ENCODE assay signal across 8 cellular contexts in genomic region chr20:35541783-35542662, GRCh38. TPM values are rescaled to one million over a fixed set of nuclear protein-coding genes. Genes with fewer than 3 reads are reported as not detected.
A peak's percentile ranks its signal among the peaks of the same experiment; 100 is the strongest.
DNase-seq lines count a peak whose midpoint lies in the region; ATAC-seq and TF ChIP-seq lines count a peak whose summit lies in the region.

Gene ERGIC3 (plus strand): TSS chr20:35542078. CDS start chr20:35542098, 20 bp downstream.

- peak within 1 kb of the TSS; percentile 98 for H2AFZ ChIP-seq in parathyroid adenoma

- intact Hi-C loops in Right ventricle myocardium inferior (cut with DNase I) = loop anchor here (5.0 kb wide), 1 partner anchor 200 kb away; the partner anchor contains the start of gene RBM39
- intact Hi-C loops in tibial artery (cut with DNase I; ENCODE audit: low total_unique reads) = no loop called here

- H3K4me1 ChIP-seq in parathyroid adenoma (peaks cover 3% of the 10 kb centered on the region), tibial artery (peaks cover 0 to 18% (median 13%) of the 10 kb centered on the region in 4 donors)

- H3K9me3 ChIP-seq in parathyroid adenoma (ENCODE audit: control insufficient read depth, low read length) (no peaks in the 10 kb centered on the region), tibial artery (no peaks in the 10 kb centered on the region)

- H3K27me3 ChIP-seq in parathyroid adenoma (ENCODE audit: control insufficient read depth, insufficient read depth, low read length) (no peaks in the 10 kb centered on the region), tibial artery (no peaks in the 10 kb centered on the region)

- H3K9me3 Mint-ChIP-seq in activated naive CD8-positive, alpha-beta T cell treated with anti-CD3 and anti-CD28 coated beads, Interleukin-2, amount 10 ng/mL, durations not matched to agents 7 days and 5 days = no peaks in the 10 kb centered on the region

- peaks cover 4% of the 10 kb centered on the region for H3K36me3 Mint-ChIP-seq in activated naive CD8-positive, alpha-beta T cell treated with anti-CD3 and anti-CD28 coated beads, Interleukin-2, amount 10 ng/mL, durations not matched to agents 7 days and 5 days

- peaks cover 14% of the 10 kb centered on the region for H3K4me1 Mint-ChIP-seq in activated naive CD8-positive, alpha-beta T cell treated with anti-CD3 and anti-CD28 coated beads, Interleukin-2, amount 10 ng/mL, durations not matched to agents 7 days and 5 days

- TF ChIP-seq CTCF in GM10248 (IDR thresholded peaks at IDR 0.05; ENCODE audit: control extremely low read depth, extremely low read depth, low read depth, missing control alignments) (no peak), parathyroid adenoma (IDR thresholded peaks at IDR 0.05) (peak; percentile 21), tibial artery (IDR thresholded peaks at IDR 0.05) (no peak)

- peaks cover 3% of the 10 kb centered on the region for H3K79me2 ChIP-seq in parathyroid adenoma

- H3K9ac ChIP-seq in parathyroid adenoma = peak within 1 kb of the TSS; percentile 61

- H3K4me3 ChIP-seq in parathyroid adenoma (ENCODE audit: low read depth, low read length) = peak within 1 kb of the TSS; percentile 88
- H3K4me3 ChIP-seq in tibial artery = peak within 1 kb of the TSS; percentile 60 to 96

- ATAC-seq in HG02642 (IDR thresholded peaks at IDR 0.05; ENCODE audit: poor library complexity, unreplicated experiment) (peak; percentile 88), Right ventricle myocardium inferior (peak; percentile 100)
- ATAC-seq in activated naive CD8-positive, alpha-beta T cell treated with anti-CD3 and anti-CD28 coated beads, Interleukin-2, amount 10 ng/mL, durations not matched to agents 7 days and 5 days (ENCODE audit: low read depth) = peak; percentile 94

- peak within 1 kb of the TSS; percentile 94 for H3K4me3 Mint-ChIP-seq in activated naive CD8-positive, alpha-beta T cell treated with anti-CD3 and anti-CD28 coated beads, Interleukin-2, amount 10 ng/mL, durations not matched to agents 7 days and 5 days

- H3K4me2 ChIP-seq in parathyroid adenoma (ENCODE audit: low read length) = peak within 1 kb of the TSS; percentile 82

- CTCF ChIA-PET in GM10248 (lab: Yijun Ruan, JAX) = interaction anchor here (0.8 to 2.4 kb wide), 8 partner anchors 9 to 447 kb away, joined by 3 to 9 read pairs (median 4); partner anchors contain the start of gene SCAND1

- peak within 1 kb of the TSS; percentile 94 for H3K27ac Mint-ChIP-seq in activated naive CD8-positive, alpha-beta T cell treated with anti-CD3 and anti-CD28 coated beads, Interleukin-2, amount 10 ng/mL, durations not matched to agents 7 days and 5 days

- DNase-seq in GM10248 (ENCODE audit: extremely low spot score) = peak; percentile 97
- DNase-seq in NCI-H1417 treated with DMSO at 0.1 percent for 48 hours (lab: John Stamatoyannopoulos, UW) = peak; percentile 92
- DNase-seq in SW 1271 (lab: John Stamatoyannopoulos, UW) = peak; percentile 100
- DNase-seq in activated naive CD8-positive, alpha-beta T cell treated with anti-CD3 and anti-CD28 coated beads, Interleukin-2, amount 10 ng/mL, durations not matched to agents 7 days and 5 days = peak; percentile 97
- peak; percentile 99 for DNase-seq in Right ventricle myocardium inferior (ENCODE audit: missing footprints)
- DNase-seq in tibial artery = peak; percentile 97 to 98

- peaks cover 4% of the 10 kb centered on the region for H3K27me3 Mint-ChIP-seq in activated naive CD8-positive, alpha-beta T cell treated with anti-CD3 and anti-CD28 coated beads, Interleukin-2, amount 10 ng/mL, durations not matched to agents 7 days and 5 days

- H3K36me3 ChIP-seq in parathyroid adenoma (ENCODE audit: control insufficient read depth, insufficient read depth, low read length) (no peaks in the 10 kb centered on the region), tibial artery (peaks cover 0 to 20% (median 3%) of the 10 kb centered on the region in 3 donors)

- H3K27ac ChIP-seq in parathyroid adenoma (peak within 1 kb of the TSS; percentile 71), tibial artery (peak within 1 kb of the TSS; percentile 64 to 77)

- POLR2A ChIA-PET in GM10248 (lab: Yijun Ruan, JAX) = interaction anchor here (0.5 kb wide), 1 partner anchor 104 kb away, joined by 3 read pairs; no protein-coding TSS in a partner anchor
- POLR2A ChIA-PET in activated naive CD8-positive, alpha-beta T cell treated with anti-CD3 and anti-CD28 coated beads, Interleukin-2, amount 10 ng/mL, durations not matched to agents 7 days and 5 days (lab: Charles Lee) = interaction anchor here (0.5 to 2.8 kb wide), 7 partner anchors 15 to 412 kb away, joined by 3 to 12 read pairs (median 5); partner anchors contain the start of genes SCAND1 and SPAG4

RNA-seq across cellular contexts. Expression of gene ERGIC3, which starts in this region (rescaled TPM):
- total RNA-seq in activated naive CD8-positive, alpha-beta T cell treated with anti-CD3 and anti-CD28 coated beads, Interleukin-2, amount 10 ng/mL, durations not matched to agents 7 days and 5 days = 100 to 1,000 TPM; 123 to 125 TPM
- 94.8 TPM for total RNA-seq in Right ventricle myocardium inferior

Comparison
In these comparisons a context has a peak if more than half of its experiments do, and no peak if none do; other contexts are left out.
1. Peak in every context shown above with its lines: DNase-seq, ATAC-seq, H3K4me3 ChIP-seq and H3K27ac ChIP-seq.